Comparison of ENCODE assay signal across 2 cellular contexts in the genomic region with DNA sequence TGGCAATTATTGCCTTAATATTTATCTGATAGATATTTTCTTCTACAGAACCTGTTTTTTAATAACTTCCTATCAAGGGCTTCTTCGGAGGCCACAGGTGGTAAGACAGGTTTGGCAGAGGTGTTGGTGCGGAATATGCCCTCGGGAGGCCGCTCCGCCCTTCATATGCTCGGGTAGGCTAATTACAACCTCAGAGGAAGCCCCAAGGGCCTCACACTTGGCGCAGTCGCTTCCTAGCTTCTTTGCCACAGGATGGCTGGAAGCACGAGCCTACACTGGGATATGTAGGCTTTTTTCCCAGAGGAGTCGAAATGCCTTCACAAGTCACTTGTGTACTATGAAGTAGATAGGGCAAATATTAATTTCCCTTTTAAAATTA.
TF ChIP-seq lines count a peak whose summit lies in the region.

No MANE protein-coding gene starts in this region.

TF ChIP-seq in A549, 52 proteins besides CTCF, POLR2A, EP300 and RAD21:
- TF ChIP-seq NFE2L2 (conservative IDR thresholded peaks at IDR 0.05; ENCODE audit: low read length) (no peak), RARB (CRISPR knock-in tag; IDR thresholded peaks at IDR 0.05) (no peak), MAX (IDR thresholded peaks at IDR 0.05) (peak; percentile 36; the same call in 1 of the 2 replicates), NPAS2 (CRISPR knock-in tag; IDR thresholded peaks at IDR 0.05; ENCODE audit: borderline replicate concordance) (no peak)

TF ChIP-seq in IMR-90, 13 proteins besides CTCF, POLR2A, EP300 and RAD21:
- TF ChIP-seq MAFK (IDR thresholded peaks at IDR 0.05; ENCODE audit: low read depth, low read length), result no peak
- no peak for TF ChIP-seq RFX5 (IDR thresholded peaks at IDR 0.05; ENCODE audit: low read depth, low read length)
- no peak for TF ChIP-seq MAZ (IDR thresholded peaks at IDR 0.05; ENCODE audit: borderline replicate concordance, low read depth, low read length)
- no peak for TF ChIP-seq BHLHE40 (IDR thresholded peaks at IDR 0.05; ENCODE audit: low read depth, low read length)
- no peak for TF ChIP-seq CEBPB (IDR thresholded peaks at IDR 0.05; ENCODE audit: low read depth, low read length)
- TF ChIP-seq RCOR1 (IDR thresholded peaks at IDR 0.05; ENCODE audit: insufficient replicate concordance, low read length), result no peak
